In genomic region chr1:15949453-15950245, GRCh38 we compare ENCODE assay signal across 9 cellular contexts. TPM values are rescaled to one million over a fixed set of nuclear protein-coding genes. Genes with fewer than 3 reads are reported as not detected.
A peak's percentile ranks its signal among the peaks of the same experiment; 100 is the strongest.
DNase-seq lines count a peak whose midpoint lies in the region; ATAC-seq and TF ChIP-seq lines count a peak whose summit lies in the region.
"Had no signal": no experiment of that assay in that cellular context is flagged by ENCODE, and none has a peak within 500 bp of the region (broad histone marks: within the 10 kb centered on the region; RNA-seq: fewer than 3 reads in every experiment).

No MANE protein-coding gene starts in this region.

- H3K9me3 Mint-ChIP-seq in activated naive CD8-positive, alpha-beta T cell (ENCODE audit: low read depth): no peaks in the 10 kb centered on the region
- H3K9me3 Mint-ChIP-seq in glutamatergic neuron (ENCODE audit: unreplicated experiment): peaks cover 12% of the 10 kb centered on the region

- WGBS in prostate gland: 17% methylated on average over 23 of the region's 25 CpGs
- WGBS in upper lobe of left lung, 2 donors: 8 to 10% methylated on average over 7 to 25 of the region's 25 CpGs

- ATAC-seq in SK-N-SH treated with all-trans-retinoic acid at 6 μM for 48 hours (peak; percentile 59), upper lobe of left lung (ENCODE audit: low FRiP score in 2 of 2) (peak; percentile 91)

- TF ChIP-seq EP300 in upper lobe of left lung (IDR thresholded peaks at IDR 0.05): peak in 1 of 4 donors; percentile 84

- no peaks in the 10 kb centered on the region for H3K9me3 ChIP-seq in prostate gland
- no peaks in the 10 kb centered on the region for H3K9me3 ChIP-seq in upper lobe of left lung
- no peaks in the 10 kb centered on the region for H3K9me3 ChIP-seq in WERI-Rb-1 (ENCODE audit: severe bottlenecking)

- TF ChIP-seq POLR2A in prostate gland (IDR thresholded peaks at IDR 0.05): no peak
- peak in 2 of 4 donors; percentile 38 to 53 for TF ChIP-seq POLR2A in upper lobe of left lung (IDR thresholded peaks at IDR 0.05)

- no peaks in the 10 kb centered on the region for H3K27me3 ChIP-seq in prostate gland (replicated peaks; ENCODE audit: insufficient read depth)
- no peaks in the 10 kb centered on the region for H3K27me3 ChIP-seq in upper lobe of left lung
- no peaks in the 10 kb centered on the region for H3K27me3 ChIP-seq in WERI-Rb-1 (ENCODE audit: insufficient read depth, low read depth, severe bottlenecking)

- H3K36me3 ChIP-seq in prostate gland (peaks cover 4 to 17% of the 10 kb centered on the region in 2 donors), upper lobe of left lung (peaks cover 10 to 37% (median 35%) of the 10 kb centered on the region in 4 donors), WERI-Rb-1 (peaks cover 31% of the 10 kb centered on the region)

- H3K27ac ChIP-seq in prostate gland (peak overlapping the region; percentile 71 to 76), upper lobe of left lung (peak overlapping the region; percentile 86 to 90 (median 88)), WERI-Rb-1 (no peak overlapping the region)

- peaks cover 11% of the 10 kb centered on the region for H3K36me3 Mint-ChIP-seq in activated naive CD8-positive, alpha-beta T cell
- no peaks in the 10 kb centered on the region for H3K36me3 Mint-ChIP-seq in glutamatergic neuron (ENCODE audit: unreplicated experiment)

- no peak for TF ChIP-seq CTCF in HFF-Myc (IDR thresholded peaks at IDR 0.05; ENCODE audit: low read depth, low read length, missing control alignments)
- no peak for TF ChIP-seq CTCF in glutamatergic neuron (IDR thresholded peaks at IDR 0.05; ENCODE audit: partially characterized antibody, unreplicated experiment)
- no peak for TF ChIP-seq CTCF in prostate gland (IDR thresholded peaks at IDR 0.05)
- TF ChIP-seq CTCF in upper lobe of left lung (IDR thresholded peaks at IDR 0.05): peak in 1 of 6 experiments; percentile 5
- no peak for TF ChIP-seq CTCF in WERI-Rb-1 (IDR thresholded peaks at IDR 0.05; ENCODE audit: low read depth, low read length)

- intact Hi-C loops in prostate gland (cut with DNase I): loop anchor here (5.0 kb wide), 3 partner anchors 62 to 117 kb away; partner anchors contain the start of gene SPEN

- peaks cover 9% of the 10 kb centered on the region for H3K4me1 ChIP-seq in prostate gland (replicated peaks)
- peaks cover 66 to 70% (median 69%) of the 10 kb centered on the region in 4 donors for H3K4me1 ChIP-seq in upper lobe of left lung

- H3K4me3 Mint-ChIP-seq in activated naive CD8-positive, alpha-beta T cell: peak overlapping the region; percentile 84
- H3K4me3 Mint-ChIP-seq in glutamatergic neuron (ENCODE audit: unreplicated experiment): no peak overlapping the region

- H3K27ac Mint-ChIP-seq in activated naive CD8-positive, alpha-beta T cell: peak overlapping the region; percentile 99
- peak overlapping the region; percentile 23 for H3K27ac Mint-ChIP-seq in glutamatergic neuron (ENCODE audit: unreplicated experiment)

- H3K4me1 Mint-ChIP-seq in activated naive CD8-positive, alpha-beta T cell (ENCODE audit: low read depth): peaks cover 70% of the 10 kb centered on the region
- peaks cover 52% of the 10 kb centered on the region for H3K4me1 Mint-ChIP-seq in glutamatergic neuron (ENCODE audit: low read depth, unreplicated experiment)

- DNase-seq in G401 (ENCODE audit: low spot score) (peak; percentile 52), HFF-Myc (ENCODE audit: extremely low read depth, low read depth) (peak; percentile 82), glutamatergic neuron (no peak), prostate gland (ENCODE audit: low spot score) (peak; percentile 72), upper lobe of left lung (peak; percentile 88 to 98), WERI-Rb-1 (no peak)

- peak overlapping the region; percentile 12 for H3K4me3 ChIP-seq in HFF-Myc (replicated peaks; ENCODE audit: low read depth, low read length)
- H3K4me3 ChIP-seq in prostate gland: no peak overlapping the region
- peak overlapping the region in 2 of 4 donors; percentile 9 to 34 for H3K4me3 ChIP-seq in upper lobe of left lung
- no peak overlapping the region for H3K4me3 ChIP-seq in WERI-Rb-1 (ENCODE audit: low read depth, low read length)

- in situ Hi-C loops in G401 (cut with HindIII; ENCODE audit: low sequenced_read_pairs): loop anchor here (25.0 kb wide), 1 partner anchor 137 kb away; the partner anchor contains the start of gene UQCRHL

- no peaks in the 10 kb centered on the region for H3K27me3 Mint-ChIP-seq in activated naive CD8-positive, alpha-beta T cell
- peaks cover 7% of the 10 kb centered on the region for H3K27me3 Mint-ChIP-seq in glutamatergic neuron (ENCODE audit: unreplicated experiment)

TF ChIP-seq in SK-N-SH treated with all-trans-retinoic acid at 6 μM for 48 hours, 23 proteins besides CTCF, POLR2A, EP300 and RAD21:
- TF ChIP-seq ARNTL (CRISPR knock-in tag; IDR thresholded peaks at IDR 0.05; ENCODE audit: borderline replicate concordance, low read depth): no peak
- TF ChIP-seq ESRRG (CRISPR knock-in tag; IDR thresholded peaks at IDR 0.05): no peak
- no peak for TF ChIP-seq BACH2 (CRISPR knock-in tag; IDR thresholded peaks at IDR 0.05; ENCODE audit: borderline replicate concordance)
- no peak for TF ChIP-seq SNAI2 (CRISPR knock-in tag; IDR thresholded peaks at IDR 0.05)
- TF ChIP-seq TOX (CRISPR knock-in tag; IDR thresholded peaks at IDR 0.05; ENCODE audit: borderline replicate concordance): no peak
- no peak for TF ChIP-seq PPARA (CRISPR knock-in tag; IDR thresholded peaks at IDR 0.05; ENCODE audit: borderline replicate concordance)
- TF ChIP-seq, protein P1, sequence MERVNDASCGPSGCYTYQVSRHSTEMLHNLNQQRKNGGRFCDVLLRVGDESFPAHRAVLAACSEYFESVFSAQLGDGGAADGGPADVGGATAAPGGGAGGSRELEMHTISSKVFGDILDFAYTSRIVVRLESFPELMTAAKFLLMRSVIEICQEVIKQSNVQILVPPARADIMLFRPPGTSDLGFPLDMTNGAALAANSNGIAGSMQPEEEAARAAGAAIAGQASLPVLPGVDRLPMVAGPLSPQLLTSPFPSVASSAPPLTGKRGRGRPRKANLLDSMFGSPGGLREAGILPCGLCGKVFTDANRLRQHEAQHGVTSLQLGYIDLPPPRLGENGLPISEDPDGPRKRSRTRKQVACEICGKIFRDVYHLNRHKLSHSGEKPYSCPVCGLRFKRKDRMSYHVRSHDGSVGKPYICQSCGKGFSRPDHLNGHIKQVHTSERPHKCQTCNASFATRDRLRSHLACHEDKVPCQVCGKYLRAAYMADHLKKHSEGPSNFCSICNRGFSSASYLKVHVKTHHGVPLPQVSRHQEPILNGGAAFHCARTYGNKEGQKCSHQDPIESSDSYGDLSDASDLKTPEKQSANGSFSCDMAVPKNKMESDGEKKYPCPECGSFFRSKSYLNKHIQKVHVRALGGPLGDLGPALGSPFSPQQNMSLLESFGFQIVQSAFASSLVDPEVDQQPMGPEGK (CRISPR knock-in tag; IDR thresholded peaks at IDR 0.05; ENCODE audit: borderline replicate concordance): no peak
- TF ChIP-seq CSRNP3 (CRISPR knock-in tag; IDR thresholded peaks at IDR 0.05): no peak
- no peak for TF ChIP-seq OSR1 (CRISPR knock-in tag; IDR thresholded peaks at IDR 0.05)
- TF ChIP-seq GLIS3 (CRISPR knock-in tag; IDR thresholded peaks at IDR 0.05): no peak

RNA-seq across cellular contexts. Expression of gene ZBTB17, which starts 26.3 kb away (rescaled TPM):
- total RNA-seq in G401 (2014; rRNA removed; shearing (Covaris generic)): 32.8 and 43.4 TPM in 2 replicates
- total RNA-seq in glutamatergic neuron (ENCODE audit: unreplicated experiment): 86.9 TPM
- total RNA-seq in prostate gland: 10 to 100 TPM; 28.2 to 50.8 TPM
- 10 to 100 TPM; 34.1 to 94.2 (median 42.9) TPM for total RNA-seq in upper lobe of left lung

RNA-seq across cellular contexts. Expression of gene SRARP, which starts 54.4 kb away (rescaled TPM):
- not detected in 2 replicates for total RNA-seq in G401 (2014; rRNA removed; shearing (Covaris generic))
- total RNA-seq in glutamatergic neuron (ENCODE audit: unreplicated experiment) (not detected), prostate gland (1 to 10 TPM in 1 of 2 donors, not detected in 1; 2.7 TPM), upper lobe of left lung (under 1 TPM in 2 of 6 donors, not detected in 4; 0.07 to 0.67 TPM)
- total RNA-seq: activated CD8-positive, alpha-beta memory T cell treated with anti-CD3 and anti-CD28 coated beads for 36 hours had no signal

Comparison
In these comparisons a context has a peak if more than half of its experiments do, and no peak if none do; other contexts are left out.
1. DNase-seq: peak in G401 (single experiment), HFF-Myc (single experiment), prostate gland (single experiment) and upper lobe of left lung (2 of 2); none in glutamatergic neuron (single experiment) and WERI-Rb-1 (single experiment).